In the genomic region with DNA sequence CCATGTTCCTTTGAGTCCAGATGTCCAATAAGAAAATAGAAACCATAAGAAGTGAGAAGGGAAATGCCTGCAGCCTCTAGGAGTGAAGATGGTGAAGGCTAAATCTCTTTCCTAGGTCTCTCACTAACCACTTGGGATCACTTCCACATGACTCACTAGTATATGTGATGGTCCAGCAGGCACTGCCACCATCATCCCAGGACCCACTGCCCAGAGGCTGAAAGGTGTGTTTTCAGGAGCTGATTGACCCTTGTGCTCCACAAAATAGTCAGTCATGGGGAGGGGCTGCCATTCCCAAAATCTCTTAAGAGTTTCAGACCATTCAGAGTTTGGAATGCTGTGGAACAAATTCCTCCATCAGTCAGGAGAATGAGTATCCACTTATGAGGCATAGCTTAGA, we compare ENCODE assay signal across 15 cellular contexts. TPM values are rescaled to one million over a fixed set of nuclear protein-coding genes. Genes with fewer than 3 reads are reported as not detected.
DNase-seq lines count a peak whose midpoint lies in the region; ATAC-seq lines count a peak whose summit lies in the region.
"Had no signal": no experiment of that assay in that cellular context is flagged by ENCODE, and none has a peak within 500 bp of the region (broad histone marks: within the 10 kb centered on the region; RNA-seq: fewer than 3 reads in every experiment).

No MANE protein-coding gene starts in this region.

- H3K27me3 Mint-ChIP-seq in activated naive CD4-positive, alpha-beta T cell treated with anti-CD3 and anti-CD28 coated beads, Interleukin-2, amount 50 U/mL, for 24 hours = no peaks in the 10 kb centered on the region
- no peaks in the 10 kb centered on the region for H3K27me3 Mint-ChIP-seq in activated CD8-positive, alpha-beta T cell treated with anti-CD3 and anti-CD28 coated beads, Interleukin-2, amount 10 ng/mL, durations not matched to agents 7 days and 5 days (ENCODE audit: low read depth)
- H3K27me3 Mint-ChIP-seq: CD8-positive, alpha-beta memory T cell had no signal

- no peak overlapping the region for H3K4me3 Mint-ChIP-seq in activated naive CD4-positive, alpha-beta T cell treated with anti-CD3 and anti-CD28 coated beads, Interleukin-2, amount 50 U/mL, for 24 hours
- H3K4me3 Mint-ChIP-seq in activated CD8-positive, alpha-beta T cell treated with anti-CD3 and anti-CD28 coated beads, Interleukin-2, amount 10 ng/mL, durations not matched to agents 7 days and 5 days = no peak overlapping the region
- H3K4me3 Mint-ChIP-seq: H9, IgD-negative memory B cell had no signal

- CTCF ChIA-PET in activated CD8-positive, alpha-beta T cell treated with anti-CD3 and anti-CD28 coated beads, Interleukin-2, amount 10 ng/mL, durations not matched to agents 7 days and 5 days (lab: Charles Lee) = interaction anchor here (0.9 to 17.6 kb wide), 5 partner anchors 8 to 79 kb away, joined by 3 to 225 read pairs (median 3); no protein-coding TSS in a partner anchor

- no peaks in the 10 kb centered on the region for H3K9me3 ChIP-seq in KOPT-K1 (ENCODE audit: insufficient read depth, low read length, poor library complexity, severe bottlenecking)
- H3K9me3 ChIP-seq: Caco-2 had no signal

- DNase-seq in activated naive CD4-positive, alpha-beta T cell treated with anti-CD3 and anti-CD28 coated beads, Interleukin-2, amount 50 U/mL, for 16 hours = no peak
- DNase-seq in kidney tubule cell (ENCODE audit: low spot score) (peak; percentile 58), left ventricle myocardium superior (no peak), left colon (no peak)
- DNase-seq in stimulated activated CD4-positive, alpha-beta T cell treated with anti-CD3 and anti-CD28 coated beads, Interleukin-4, amount 100 ng/mL, for 4 hours = no peak
- DNase-seq in activated CD8-positive, alpha-beta T cell treated with anti-CD3 and anti-CD28 coated beads, Interleukin-2, amount 10 ng/mL, durations not matched to agents 7 days and 5 days = no peak
- DNase-seq: AML-193; Caco-2; CD8-positive, alpha-beta memory T cell; GOT3; H9 had no signal

- peaks cover 2% of the 10 kb centered on the region for H3K36me3 Mint-ChIP-seq in activated naive CD4-positive, alpha-beta T cell treated with anti-CD3 and anti-CD28 coated beads, Interleukin-2, amount 50 U/mL, for 24 hours
- H3K36me3 Mint-ChIP-seq in activated CD8-positive, alpha-beta T cell treated with anti-CD3 and anti-CD28 coated beads, Interleukin-2, amount 10 ng/mL, durations not matched to agents 7 days and 5 days (ENCODE audit: low read depth) = peaks cover 20% of the 10 kb centered on the region

- ATAC-seq in left ventricle myocardium superior (no peak), left colon (no peak)
- no peak for ATAC-seq in activated CD8-positive, alpha-beta T cell treated with anti-CD3 and anti-CD28 coated beads, Interleukin-2, amount 10 ng/mL, durations not matched to agents 7 days and 5 days

- peaks cover 30% of the 10 kb centered on the region for H3K36me3 ChIP-seq in KOPT-K1 (ENCODE audit: insufficient read depth, low read length)

- H3K9me3 Mint-ChIP-seq in activated naive CD4-positive, alpha-beta T cell treated with anti-CD3 and anti-CD28 coated beads, Interleukin-2, amount 50 U/mL, for 24 hours = no peaks in the 10 kb centered on the region
- H3K9me3 Mint-ChIP-seq in activated CD8-positive, alpha-beta T cell treated with anti-CD3 and anti-CD28 coated beads, Interleukin-2, amount 10 ng/mL, durations not matched to agents 7 days and 5 days (ENCODE audit: insufficient read depth) = no peaks in the 10 kb centered on the region
- H3K9me3 Mint-ChIP-seq: CD8-positive, alpha-beta memory T cell; H9; IgD-negative memory B cell had no signal

- H3K27ac Mint-ChIP-seq in activated naive CD4-positive, alpha-beta T cell treated with anti-CD3 and anti-CD28 coated beads, Interleukin-2, amount 50 U/mL, for 24 hours = peak overlapping the region; percentile 17
- H3K27ac Mint-ChIP-seq in activated CD8-positive, alpha-beta T cell treated with anti-CD3 and anti-CD28 coated beads, Interleukin-2, amount 10 ng/mL, durations not matched to agents 7 days and 5 days = no peak overlapping the region
- H3K27ac Mint-ChIP-seq: H9, IgD-negative memory B cell had no signal

- H3K4me1 Mint-ChIP-seq in activated naive CD4-positive, alpha-beta T cell treated with anti-CD3 and anti-CD28 coated beads, Interleukin-2, amount 50 U/mL, for 24 hours = peaks cover 80% of the 10 kb centered on the region
- H3K4me1 Mint-ChIP-seq in activated CD8-positive, alpha-beta T cell treated with anti-CD3 and anti-CD28 coated beads, Interleukin-2, amount 10 ng/mL, durations not matched to agents 7 days and 5 days (ENCODE audit: low read depth) = peaks cover 55% of the 10 kb centered on the region

- intact Hi-C loops in left ventricle myocardium superior (cut with micrococcal nuclease) (no loop called here), left colon (cut with DNase I, micrococcal nuclease) (no loop called here)

- H3K27ac ChIP-seq in KOPT-K1 (ENCODE audit: low read depth, low read length, poor library complexity, severe bottlenecking) = peak overlapping the region; percentile 36
- H3K27ac ChIP-seq: 22Rv1 had no signal

- POLR2A ChIA-PET in activated CD8-positive, alpha-beta T cell treated with anti-CD3 and anti-CD28 coated beads, Interleukin-2, amount 10 ng/mL, durations not matched to agents 7 days and 5 days (lab: Charles Lee) = no interaction called here

RNA-seq across cellular contexts. Expression of a gene that starts 22.9 kb away (rescaled TPM):
- total RNA-seq in left ventricle myocardium superior = 1.0 TPM
- 10 to 100 TPM; 66.6 to 75.0 TPM for total RNA-seq in activated CD8-positive, alpha-beta T cell treated with anti-CD3 and anti-CD28 coated beads, Interleukin-2, amount 10 ng/mL, durations not matched to agents 7 days and 5 days
- total RNA-seq in left colon = 1 to 10 TPM; 4.7 to 4.8 TPM

Comparison
In these comparisons a context has a peak if more than half of its experiments do, and no peak if none do; other contexts are left out.
1. RNA of a gene that starts 22.9 kb away (total RNA-seq): 66.6 to 75.0 TPM in activated CD8-positive, alpha-beta T cell treated with anti-CD3 and anti-CD28 coated beads, Interleukin-2, amount 10 ng/mL, durations not matched to agents 7 days and 5 days; 4.7 to 4.8 TPM in left colon and 1.0 TPM in left ventricle myocardium superior (single experiment); every median in the first group is over 10 times any median in the second.